Comparison of ENCODE assay signal across 10 cellular contexts in the genomic region with DNA sequence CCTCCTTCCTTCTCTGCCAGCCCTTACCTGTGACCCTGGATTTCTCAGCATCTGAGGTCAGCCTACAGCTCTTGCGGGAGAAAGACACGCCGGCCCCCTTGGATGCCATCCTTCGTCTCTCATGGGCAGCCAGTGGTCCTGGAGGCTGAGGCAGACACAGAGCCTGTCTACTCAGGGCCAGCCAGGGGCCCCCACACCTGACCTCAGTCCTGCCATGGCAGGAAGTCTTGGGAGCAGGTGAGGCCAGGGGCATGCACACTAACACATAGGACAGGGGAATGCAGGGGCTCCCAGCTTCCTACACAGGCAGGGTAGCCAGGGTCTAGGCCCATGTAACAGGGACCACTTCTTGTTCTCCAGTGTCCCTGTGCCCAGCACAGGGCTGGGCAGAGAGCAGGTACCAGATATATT. TPM values are rescaled to one million over a fixed set of nuclear protein-coding genes. Genes with fewer than 3 reads are reported as not detected.
A peak's percentile ranks its signal among the peaks of the same experiment; 100 is the strongest.
DNase-seq lines count a peak whose midpoint lies in the region; ATAC-seq, FAIRE-seq and TF ChIP-seq lines count a peak whose summit lies in the region.
"Not testable (repeated sequence)": the region's sequence is repeated elsewhere in the genome, so short reads cannot be mapped to it uniquely, and the experiment has no call there.
"Had no signal": no experiment of that assay in that cellular context is flagged by ENCODE, and none has a peak within 500 bp of the region (broad histone marks: within the 10 kb centered on the region; RNA-seq: fewer than 3 reads in every experiment).

No MANE protein-coding gene starts in this region.

- not testable (repeated sequence) for ATAC-seq in A549; activated CD4-positive, alpha-beta T cell treated with anti-CD3 and anti-CD28 coated beads for 36 hours

- POLR2A ChIA-PET in A549 (lab: Yijun Ruan, JAX), result not testable (repeated sequence)
- POLR2A ChIA-PET in activated CD4-positive, alpha-beta T cell treated with anti-CD3 and anti-CD28 coated beads for 36 hours (lab: Charles Lee), result interaction anchor here (0.6 kb wide), 1 partner anchor 290 kb away, joined by 3 read pairs; no protein-coding TSS in a partner anchor

- H3F3A ChIP-seq in neural cell (ENCODE audit: insufficient read depth, low read length, poor library complexity, severe bottlenecking), result not testable (repeated sequence)

- TF ChIP-seq EP300 in A549 (IDR thresholded peaks at IDR 0.05); neural cell (conservative IDR thresholded peaks at IDR 0.05; ENCODE audit: poor library complexity, severe bottlenecking): not testable (repeated sequence)

- TF ChIP-seq POLR2A in A549 (IDR thresholded peaks at IDR 0.05; ENCODE audit: low read length), result not testable (repeated sequence)

- H4K20me1 ChIP-seq in keratinocyte (ENCODE audit: control insufficient read depth, extremely low read depth, insufficient read depth, low read length); neural cell (ENCODE audit: insufficient read depth): not testable (repeated sequence)

- H3K9me1 ChIP-seq in keratinocyte (ENCODE audit: control insufficient read depth, extremely low read depth, insufficient read depth, low read length), result not testable (repeated sequence)

- CTCF ChIA-PET in A549 (lab: Yijun Ruan, JAX), result interaction anchor here (1.3 kb wide), 1 partner anchor 26 kb away, joined by 3 read pairs; no protein-coding TSS in a partner anchor
- CTCF ChIA-PET in activated CD4-positive, alpha-beta T cell treated with anti-CD3 and anti-CD28 coated beads for 36 hours (lab: Charles Lee), result interaction anchor here (1.0 kb wide), 1 partner anchor 57 kb away, joined by 3 read pairs; no protein-coding TSS in a partner anchor
- CTCF ChIA-PET in activated naive CD4-positive, alpha-beta T cell treated with anti-CD3 and anti-CD28 coated beads for 36 hours (lab: Charles Lee), result not testable (repeated sequence)

- H3K4me2 ChIP-seq in A549, result peak overlapping the region; percentile 79
- H3K4me2 ChIP-seq in keratinocyte (ENCODE audit: control insufficient read depth, extremely low read depth, insufficient read depth, low read depth, low read length), result peak overlapping the region; percentile 89
- H3K4me2 ChIP-seq in neural cell (ENCODE audit: low read length), result peak overlapping the region; percentile 7

- TF ChIP-seq CTCF in A549 (IDR thresholded peaks at IDR 0.05); keratinocyte (optimal IDR thresholded peaks at IDR 0.05 in 1 of 3, IDR thresholded peaks at IDR 0.05 in 1 of 3, conservative IDR thresholded peaks at IDR 0.05 in 1 of 3; ENCODE audit: extremely low read depth in 1 of 3, insufficient read depth in 2 of 3, low read length in 3 of 3); neural cell (IDR thresholded peaks at IDR 0.05; ENCODE audit: poor library complexity, severe bottlenecking): not testable (repeated sequence)

- not testable (repeated sequence) for H3K36me3 ChIP-seq in keratinocyte (ENCODE audit: control insufficient read depth in 2 of 2, extremely low read depth in 1 of 2, insufficient read depth in 2 of 2, low read length in 2 of 2); neural cell (ENCODE audit: insufficient read depth, low read length)

- not testable (repeated sequence) for H3K27me3 Mint-ChIP-seq in activated CD4-positive, alpha-beta T cell treated with anti-CD3 and anti-CD28 coated beads for 36 hours; activated naive CD4-positive, alpha-beta T cell treated with anti-CD3 and anti-CD28 coated beads for 36 hours (ENCODE audit: low read depth)

- not testable (repeated sequence) for DNase-seq in A549 (ENCODE audit: low read depth in 1 of 2, low spot score in 1 of 2); Jurkat, Clone E6-1 (ENCODE audit: low read depth, low spot score); keratinocyte (ENCODE audit: low read depth, low spot score)
- DNase-seq in activated CD4-positive, alpha-beta T cell treated with anti-CD3 and anti-CD28 coated beads for 36 hours, result peak; percentile 25
- DNase-seq in activated naive CD4-positive, alpha-beta T cell treated with anti-CD3 and anti-CD28 coated beads for 36 hours, result peak; percentile 12
- DNase-seq in effector CD4-positive, alpha-beta T cell, result peak; percentile 2
- DNase-seq in stimulated activated CD4-positive, alpha-beta T cell treated with anti-CD3 and anti-CD28 coated beads, Interleukin-15, amount 100 ng/mL, for 24 hours, result peak; percentile 12

- peak overlapping the region; percentile 64; the same call in 1 of the 3 replicates for H3K4me3 ChIP-seq in A549
- peak overlapping the region; percentile 96 for H3K4me3 ChIP-seq in Jurkat, Clone E6-1 (ENCODE audit: low read length)
- peak overlapping the region in 1 of 3 experiments; percentile 4 for H3K4me3 ChIP-seq in keratinocyte (ENCODE audit: control insufficient read depth in 2 of 3, extremely low read depth in 1 of 3, insufficient read depth in 2 of 3, low read depth in 1 of 3, low read length in 3 of 3)
- H3K4me3 ChIP-seq in neural cell (ENCODE audit: low read length), result peak overlapping the region; percentile 62

- H3K9ac ChIP-seq in keratinocyte (ENCODE audit: control insufficient read depth, extremely low read depth, insufficient read depth, low read length), result peak overlapping the region; percentile 4
- H3K9ac ChIP-seq in neural cell (ENCODE audit: low read length), result peak overlapping the region; percentile 27

- peaks cover 17% of the 10 kb centered on the region for H3K4me1 ChIP-seq in A549
- peaks cover 20% of the 10 kb centered on the region for H3K4me1 ChIP-seq in keratinocyte (ENCODE audit: control insufficient read depth, extremely low read depth, insufficient read depth, low read length)

- not testable (repeated sequence) for TF ChIP-seq RAD21 in A549 (conservative IDR thresholded peaks at IDR 0.05 in 1 of 2, IDR thresholded peaks at IDR 0.05 in 1 of 2); neural cell (conservative IDR thresholded peaks at IDR 0.05)

- H3K4me1 Mint-ChIP-seq in activated CD4-positive, alpha-beta T cell treated with anti-CD3 and anti-CD28 coated beads for 36 hours; activated naive CD4-positive, alpha-beta T cell treated with anti-CD3 and anti-CD28 coated beads for 36 hours (ENCODE audit: low read depth): not testable (repeated sequence)

- not testable (repeated sequence) for H3K36me3 Mint-ChIP-seq in activated CD4-positive, alpha-beta T cell treated with anti-CD3 and anti-CD28 coated beads for 36 hours (ENCODE audit: low read depth); activated naive CD4-positive, alpha-beta T cell treated with anti-CD3 and anti-CD28 coated beads for 36 hours (ENCODE audit: low read depth)

- H3K9me3 Mint-ChIP-seq in activated CD4-positive, alpha-beta T cell treated with anti-CD3 and anti-CD28 coated beads for 36 hours (ENCODE audit: low read depth); activated naive CD4-positive, alpha-beta T cell treated with anti-CD3 and anti-CD28 coated beads for 36 hours: not testable (repeated sequence)

- H3K27ac Mint-ChIP-seq in activated CD4-positive, alpha-beta T cell treated with anti-CD3 and anti-CD28 coated beads for 36 hours; activated naive CD4-positive, alpha-beta T cell treated with anti-CD3 and anti-CD28 coated beads for 36 hours: not testable (repeated sequence)

- not testable (repeated sequence) for H3K27ac ChIP-seq in A549; keratinocyte (ENCODE audit: control insufficient read depth, insufficient read depth, low read length); neural cell (ENCODE audit: low read length)

- dilution Hi-C loops in keratinocyte (cut with MboI; ENCODE audit: extremely low pct_ligation_motif_present, low sequenced_read_pairs), result not testable (repeated sequence)

- not testable (repeated sequence) for H3K9me3 ChIP-seq in A549; keratinocyte (ENCODE audit: control insufficient read depth, low read depth, low read length); neural cell (ENCODE audit: low read length)

- peaks cover 44% of the 10 kb centered on the region for H3K79me2 ChIP-seq in keratinocyte (ENCODE audit: control insufficient read depth, insufficient read depth, low read length)
- peaks cover 31% of the 10 kb centered on the region for H3K79me2 ChIP-seq in neural cell (replicated peaks; ENCODE audit: insufficient read depth, low read length)

- not testable (repeated sequence) for FAIRE-seq in A549 (lab: Jason Lieb, UNC); keratinocyte (lab: Jason Lieb, UNC)

- not testable (repeated sequence) for H3K4me3 Mint-ChIP-seq in activated CD4-positive, alpha-beta T cell treated with anti-CD3 and anti-CD28 coated beads for 36 hours; activated naive CD4-positive, alpha-beta T cell treated with anti-CD3 and anti-CD28 coated beads for 36 hours

- WGBS in A549 (ENCODE audit: missing lambda C conversion rate), result 91% methylated on average over 4 of the region's 4 CpGs

- not testable (repeated sequence) for H2AFZ ChIP-seq in keratinocyte (ENCODE audit: control insufficient read depth, low read length); neural cell (ENCODE audit: low read depth, low read length)

- H3K27me3 ChIP-seq in keratinocyte (ENCODE audit: control insufficient read depth, extremely low read depth, insufficient read depth, low read length); neural cell (ENCODE audit: insufficient read depth, low read depth, low read length): not testable (repeated sequence)

- H3K9me2 ChIP-seq in neural cell (ENCODE audit: insufficient read depth, low read length), result not testable (repeated sequence)

- intact Hi-C loops in activated CD4-positive, alpha-beta T cell treated with anti-CD3 and anti-CD28 coated beads for 36 hours (cut with DNase I, micrococcal nuclease); activated naive CD4-positive, alpha-beta T cell treated with anti-CD3 and anti-CD28 coated beads for 36 hours (cut with micrococcal nuclease): not testable (repeated sequence)

RNA-seq across cellular contexts. Expression of a gene that starts 23.7 kb away (rescaled TPM):
- polyA plus RNA-seq in A549 (2011; rRNA removed), result 56.2 TPM in 1 of 2 replicates, not detected in the other
- polyA plus RNA-seq in A549 (2012; cell fraction: cytosol; rRNA removed), result not detected in 2 replicates
- not detected in 2 replicates for polyA plus RNA-seq in A549 (2012; cell fraction: nucleus; rRNA removed)
- polyA plus RNA-seq in A549 (2017; fragmentation: RNase III; extraction: RNeasy Plus Mini Kit Qiagen cat#74134 plus additional on column Dnase treatment), result 6.5 to 8.5 TPM (median 6.6 TPM) in 3 replicates
- polyA minus RNA-seq in A549 (2011; rRNA and poly(A)+ RNA removed), result 38,453 and 40,699 TPM in 2 replicates
- not detected for polyA plus RNA-seq in Jurkat, Clone E6-1 (2012; ENCODE audit: insufficient read depth, insufficient read length)
- 1,000 to 10,000 TPM; 1,573 to 2,291 TPM for total RNA-seq in activated CD4-positive, alpha-beta T cell treated with anti-CD3 and anti-CD28 coated beads for 36 hours
- total RNA-seq in activated naive CD4-positive, alpha-beta T cell treated with anti-CD3 and anti-CD28 coated beads for 36 hours, result 1,000 to 10,000 TPM; 1,341 to 1,386 TPM
- 66.0 to 67.0 TPM in 2 of 3 replicates, not detected in the other for polyA plus RNA-seq in keratinocyte
- not detected for polyA plus RNA-seq in keratinocyte (2011; ENCODE audit: low read depth)
- not detected in 2 replicates for polyA plus RNA-seq in keratinocyte (2011; cell fraction: cytosol; rRNA removed)
- under 0.01 TPM in 2 replicates for polyA plus RNA-seq in keratinocyte (2011; cell fraction: nucleus; rRNA removed)
- polyA plus RNA-seq in keratinocyte (2012; ENCODE audit: low replicate concordance), result not detected in 2 replicates
- polyA minus RNA-seq in keratinocyte, result 13,175 to 24,724 TPM (median 16,252 TPM) in 3 replicates
- 39,283 TPM for polyA minus RNA-seq in keratinocyte (2011; cell fraction: cytosol; rRNA and poly(A)+ RNA removed)
- polyA minus RNA-seq in keratinocyte (2011; cell fraction: nucleus; rRNA and poly(A)+ RNA removed), result 15,420 and 21,721 TPM in 2 replicates
- polyA plus RNA-seq in neural cell, result under 0.01 TPM in 1 of 2 replicates, not detected in the other
- polyA minus RNA-seq in neural cell, result under 0.01 TPM in 2 replicates
- total RNA-seq: GM23338 had no signal
- polyA plus RNA-seq: GM23338, IMR-90 had no signal

RNA-seq across cellular contexts. Expression of a gene that starts 29.6 kb away (rescaled TPM):
- polyA plus RNA-seq in A549 (2011; rRNA removed) (36.8 and 37.0 TPM in 2 replicates), A549 (2017; fragmentation: RNase III; extraction: RNeasy Plus Mini Kit Qiagen cat#74134 plus additional on column Dnase treatment) (23.0 to 24.5 TPM (median 23.9 TPM) in 3 replicates), keratinocyte (12.8 to 16.4 TPM (median 14.2 TPM) in 3 replicates), neural cell (78.0 and 95.8 TPM in 2 replicates)
- polyA plus RNA-seq in A549 (2012; cell fraction: cytosol; rRNA removed), result 10.7 and 13.8 TPM in 2 replicates
- polyA plus RNA-seq in A549 (2012; cell fraction: nucleus; rRNA removed), result 10.4 and 13.8 TPM in 2 replicates
- 58.3 and 65.1 TPM in 2 replicates for polyA minus RNA-seq in A549 (2011; rRNA and poly(A)+ RNA removed)
- 44.3 TPM for polyA plus RNA-seq in Jurkat, Clone E6-1 (2012; ENCODE audit: insufficient read depth, insufficient read length)
- total RNA-seq in activated CD4-positive, alpha-beta T cell treated with anti-CD3 and anti-CD28 coated beads for 36 hours, result 1 to 10 TPM; 5.8 to 6.2 TPM
- total RNA-seq in activated naive CD4-positive, alpha-beta T cell treated with anti-CD3 and anti-CD28 coated beads for 36 hours, result 1 to 10 TPM; 1.6 to 1.9 TPM
- 3.5 TPM for polyA plus RNA-seq in keratinocyte (2011; ENCODE audit: low read depth)
- 7.2 and 11.7 TPM in 2 replicates for polyA plus RNA-seq in keratinocyte (2011; cell fraction: cytosol; rRNA removed)
- 26.9 TPM in 2 replicates for polyA plus RNA-seq in keratinocyte (2011; cell fraction: nucleus; rRNA removed)
- polyA plus RNA-seq in keratinocyte (2012; ENCODE audit: low replicate concordance), result 3.7 and 11.0 TPM in 2 replicates
- polyA minus RNA-seq in keratinocyte (16.0 to 24.8 TPM (median 19.8 TPM) in 3 replicates), neural cell (188 and 193 TPM in 2 replicates)
- polyA minus RNA-seq in keratinocyte (2011; cell fraction: cytosol; rRNA and poly(A)+ RNA removed), result 6.1 TPM
- polyA minus RNA-seq in keratinocyte (2011; cell fraction: nucleus; rRNA and poly(A)+ RNA removed), result 26.5 and 55.5 TPM in 2 replicates

Comparison
In these comparisons a context has a peak if more than half of its experiments do, and no peak if none do; other contexts are left out.
1. H3K4me2 ChIP-seq: peak in every context shown above with its lines; median percentile 89 in keratinocyte; 79 in A549; 7 in neural cell.